Comparison of ENCODE assay signal across 26 cellular contexts in genomic region chr6:36824262-36824661, GRCh38. TPM values are rescaled to one million over a fixed set of nuclear protein-coding genes. Genes with fewer than 3 reads are reported as not detected.
DNase-seq lines count a peak whose midpoint lies in the region; ATAC-seq and TF ChIP-seq lines count a peak whose summit lies in the region.
"Had no signal": no experiment of that assay in that cellular context is flagged by ENCODE, and none has a peak within 500 bp of the region (broad histone marks: within the 10 kb centered on the region; RNA-seq: fewer than 3 reads in every experiment).

No MANE protein-coding gene starts in this region.

- TF ChIP-seq CTCF in ascending aorta (IDR thresholded peaks at IDR 0.05) (no peak), esophagus muscularis mucosa (IDR thresholded peaks at IDR 0.05) (no peak), lower lobe of right lung (IDR thresholded peaks at IDR 0.05) (no peak), chondrocyte (IDR thresholded peaks at IDR 0.05) (no peak)

- no peaks in the 10 kb centered on the region for H3K27me3 Mint-ChIP-seq in chondrocyte (ENCODE audit: low read depth)

- peaks cover 22% of the 10 kb centered on the region for H3K4me1 Mint-ChIP-seq in chondrocyte (ENCODE audit: low read depth)

- H3K27ac ChIP-seq in ascending aorta (peak overlapping the region; percentile 9 to 16), esophagus muscularis mucosa (replicated peaks in 1 of 4) (peak overlapping the region; percentile 1 to 54 (median 44)), lower lobe of right lung (peak overlapping the region; percentile 3), skeletal muscle tissue (ENCODE audit: low read depth, low read length) (peak overlapping the region; percentile 77)
- H3K27ac ChIP-seq: cardiac muscle cell, neutrophil, SJSA1 had no signal

- no peak for TF ChIP-seq POLR2A in esophagus muscularis mucosa (IDR thresholded peaks at IDR 0.05; ENCODE audit: low read depth)

- TF ChIP-seq EP300 in esophagus muscularis mucosa (IDR thresholded peaks at IDR 0.05): no peak

- H3K9me3 ChIP-seq in ascending aorta (no peaks in the 10 kb centered on the region), esophagus muscularis mucosa (no peaks in the 10 kb centered on the region), lower lobe of right lung (no peaks in the 10 kb centered on the region), skeletal muscle tissue (ENCODE audit: control insufficient read depth in 3 of 3, low read length in 3 of 3) (no peaks in the 10 kb centered on the region)
- H3K9me3 ChIP-seq: neutrophil, SJSA1, thyroid gland had no signal

- peak in 1 of 2 donors; percentile 19 for ATAC-seq in lower lobe of right lung
- ATAC-seq: activated CD4-positive, CD25-positive, alpha-beta regulatory T cell treated with anti-CD3 and anti-CD28 coated beads, Interleukin-2, amount 50 U/mL, for 24 hours had no signal

- intact Hi-C loops in ascending aorta (cut with DNase I) (no loop called here), esophagus muscularis mucosa (cut with DNase I) (no loop called here), lower lobe of right lung (cut with DNase I) (no loop called here)

- H3K27ac Mint-ChIP-seq in chondrocyte (ENCODE audit: unreplicated experiment): no peak overlapping the region
- H3K27ac Mint-ChIP-seq: activated CD4-positive, alpha-beta memory T cell treated with anti-CD3 and anti-CD28 coated beads for 36 hours; activated T-helper 1 cell treated with anti-CD3 and anti-CD28 coated beads, Interleukin-12 subunit alpha, Interleukin-12 subunit beta, Interleukin-2, Interleukin-4 antibody, amounts not matched to agents 30 ng/mL and 10 ng/mL and 1 ng/mL, durations not matched to agents 14 hours and 24 hours and 36 hours; memory B cell; stimulated activated naive CD8-positive, alpha-beta T cell treated with anti-CD3 and anti-CD28 coated beads, Interleukin-15, Interleukin-2, amounts not matched to agents 100 ng/mL and 50 ng/mL, for 24 hours had no signal

- no peaks in the 10 kb centered on the region for H3K36me3 Mint-ChIP-seq in chondrocyte (ENCODE audit: low read depth)
- H3K36me3 Mint-ChIP-seq: activated CD4-positive, alpha-beta memory T cell treated with anti-CD3 and anti-CD28 coated beads for 36 hours; memory B cell had no signal

- 94% methylated on average over 6 of the region's 7 CpGs for WGBS in esophagus muscularis mucosa

- no peak overlapping the region for H3K9ac ChIP-seq in skeletal muscle tissue (ENCODE audit: low read depth in 1 of 3, low read length in 3 of 3)

- H3K4me1 ChIP-seq in ascending aorta (peaks cover 0 to 4% of the 10 kb centered on the region in 2 donors), esophagus muscularis mucosa (peaks cover 18 to 56% (median 31%) of the 10 kb centered on the region in 4 donors), lower lobe of right lung (peaks cover 23% of the 10 kb centered on the region), skeletal muscle tissue (ENCODE audit: control insufficient read depth in 3 of 3, insufficient read depth in 3 of 3, low read length in 3 of 3) (peaks cover 23 to 59% (median 46%) of the 10 kb centered on the region in 3 donors)

- no peak for DNase-seq in ascending aorta (ENCODE audit: low spot score in 2 of 2)
- DNase-seq in esophagus muscularis mucosa (ENCODE audit: extremely low spot score): no peak
- DNase-seq in lower lobe of right lung: no peak
- DNase-seq in chondrocyte (ENCODE audit: low spot score): no peak
- DNase-seq in NCI-H1105 treated with DMSO at 0.1 percent for 48 hours (lab: John Stamatoyannopoulos, UW): no peak
- DNase-seq in dedifferentiated amniotic fluid mesenchymal stem cell (ENCODE audit: extremely low spot score): no peak
- DNase-seq: activated CD4-positive, alpha-beta memory T cell treated with anti-CD3 and anti-CD28 coated beads for 36 hours; activated CD8-positive, alpha-beta memory T cell treated with anti-CD3 and anti-CD28 coated beads, Interleukin-2, amount 50 U/mL, for 4 hours; activated naive CD4-positive, alpha-beta T cell treated with anti-CD3 and anti-CD28 coated beads, Interleukin-2, amount 50 U/mL, for 16 hours; amygdala; Calu3; cortex of kidney; DND-41; H9; NCI-H1092; NCI-H1930; thyroid gland had no signal

- H3K4me3 ChIP-seq in ascending aorta (no peak overlapping the region), esophagus muscularis mucosa (no peak overlapping the region), lower lobe of right lung (no peak overlapping the region), skeletal muscle tissue (ENCODE audit: low read length in 3 of 3) (no peak overlapping the region)
- H3K4me3 ChIP-seq: cardiac muscle cell, SJSA1, skin epidermis, thyroid gland had no signal

- no peak overlapping the region for H3K4me3 Mint-ChIP-seq in chondrocyte (ENCODE audit: unreplicated experiment)
- H3K4me3 Mint-ChIP-seq: activated CD4-positive, alpha-beta memory T cell treated with anti-CD3 and anti-CD28 coated beads for 36 hours; activated T-helper 1 cell treated with anti-CD3 and anti-CD28 coated beads, Interleukin-12 subunit alpha, Interleukin-12 subunit beta, Interleukin-2, Interleukin-4 antibody, amounts not matched to agents 30 ng/mL and 10 ng/mL and 1 ng/mL, durations not matched to agents 14 hours and 24 hours and 36 hours; H9; memory B cell; stimulated activated naive CD8-positive, alpha-beta T cell treated with anti-CD3 and anti-CD28 coated beads, Interleukin-15, Interleukin-2, amounts not matched to agents 100 ng/mL and 50 ng/mL, for 24 hours had no signal

- H3K36me3 ChIP-seq in ascending aorta: no peaks in the 10 kb centered on the region
- peaks cover 0 to 3% (median 0%) of the 10 kb centered on the region in 4 donors for H3K36me3 ChIP-seq in esophagus muscularis mucosa
- H3K36me3 ChIP-seq in lower lobe of right lung: no peaks in the 10 kb centered on the region
- no peaks in the 10 kb centered on the region for H3K36me3 ChIP-seq in skeletal muscle tissue (ENCODE audit: control insufficient read depth in 3 of 3, insufficient read depth in 3 of 3, low read length in 3 of 3)
- H3K36me3 ChIP-seq: cardiac muscle cell, neutrophil, SJSA1, thyroid gland had no signal

- H3K27me3 ChIP-seq in ascending aorta: no peaks in the 10 kb centered on the region
- H3K27me3 ChIP-seq in esophagus muscularis mucosa: no peaks in the 10 kb centered on the region
- no peaks in the 10 kb centered on the region for H3K27me3 ChIP-seq in lower lobe of right lung (ENCODE audit: low read depth)
- no peaks in the 10 kb centered on the region for H3K27me3 ChIP-seq in skeletal muscle tissue (ENCODE audit: control insufficient read depth in 3 of 3, insufficient read depth in 3 of 3, low read length in 3 of 3)
- H3K27me3 ChIP-seq: cardiac muscle cell, SJSA1, thyroid gland had no signal

- H3K9me3 Mint-ChIP-seq in chondrocyte (ENCODE audit: low read depth): no peaks in the 10 kb centered on the region
- H3K9me3 Mint-ChIP-seq: activated CD4-positive, alpha-beta memory T cell treated with anti-CD3 and anti-CD28 coated beads for 36 hours; activated T-helper 1 cell treated with anti-CD3 and anti-CD28 coated beads, Interleukin-12 subunit alpha, Interleukin-12 subunit beta, Interleukin-2, Interleukin-4 antibody, amounts not matched to agents 30 ng/mL and 10 ng/mL and 1 ng/mL, durations not matched to agents 14 hours and 24 hours and 36 hours; H9; memory B cell; stimulated activated naive CD8-positive, alpha-beta T cell treated with anti-CD3 and anti-CD28 coated beads, Interleukin-15, Interleukin-2, amounts not matched to agents 100 ng/mL and 50 ng/mL, for 24 hours had no signal

RNA-seq across cellular contexts. Expression of gene CPNE5, which starts 15.0 kb away (rescaled TPM):
- 1.3 TPM for total RNA-seq in ascending aorta
- 1 to 10 TPM; 2.1 to 4.6 (median 2.6) TPM for total RNA-seq in esophagus muscularis mucosa
- 2.4 TPM for total RNA-seq in lower lobe of right lung
- 6.3 TPM for total RNA-seq in skeletal muscle tissue
- total RNA-seq in chondrocyte: 0.18 TPM in 1 of 3 replicates, not detected in the others
- total RNA-seq: Calu3 had no signal

RNA-seq across cellular contexts. Expression of gene PPIL1, which starts 50.3 kb away (rescaled TPM):
- total RNA-seq in ascending aorta (24.2 TPM), esophagus muscularis mucosa (10 to 100 TPM; 17.6 to 30.3 (median 25.4) TPM), lower lobe of right lung (14.4 TPM), skeletal muscle tissue (24.0 TPM), chondrocyte (25.0 to 33.5 TPM (median 25.6 TPM) in 3 replicates)

Comparison
In these comparisons a context has a peak if more than half of its experiments do, and no peak if none do; other contexts are left out.
1. H3K27ac ChIP-seq: peak in every context shown above with its lines; median percentile 77 in skeletal muscle tissue; 44 in esophagus muscularis mucosa; 12 in ascending aorta; 3 in lower lobe of right lung.